In the genomic region with DNA sequence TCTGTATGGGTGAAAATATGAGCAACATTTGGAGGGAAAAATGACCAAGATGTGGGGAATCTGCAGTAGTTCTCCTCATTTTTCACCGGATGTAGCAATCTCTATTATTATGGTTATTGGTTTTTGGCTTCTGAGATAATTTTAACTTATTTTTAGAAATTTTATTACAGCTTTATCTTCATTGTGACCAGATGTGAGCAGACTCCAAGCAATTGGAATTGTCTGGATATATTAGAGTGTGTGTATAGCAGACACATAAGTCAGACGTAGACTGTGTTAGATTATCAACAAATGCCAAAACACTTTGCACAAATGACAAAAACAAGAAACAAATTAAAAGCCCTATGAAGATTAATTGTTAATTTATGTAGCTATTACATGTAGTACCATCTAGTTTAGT, we compare ENCODE assay signal across 26 cellular contexts.
"Had no signal": no experiment of that assay in that cellular context is flagged by ENCODE, and none has a peak within 500 bp of the region (broad histone marks: within the 10 kb centered on the region; RNA-seq: fewer than 3 reads in every experiment).

No MANE protein-coding gene starts in this region.

- H3K4me2 ChIP-seq: hepatocyte had no signal

- H3K36me3 ChIP-seq: colonic mucosa, esophagus muscularis mucosa, esophagus squamous epithelium, gastrocnemius medialis, gastroesophageal sphincter, heart left ventricle, heart right ventricle had no signal

- DNase-seq: colonic mucosa; cortex of kidney; dermis blood vessel endothelial cell; dorsolateral prefrontal cortex; effector CD4-positive, alpha-beta T cell; effector CD8-positive, alpha-beta T cell; effector memory CD4-positive, alpha-beta T cell; effector memory CD8-positive, alpha-beta T cell; endodermal cell; erythroblast; esophagus squamous epithelium; foreskin fibroblast; foreskin keratinocyte; foreskin melanocyte; gastrocnemius medialis; glutamatergic neuron; head of caudate nucleus; heart left ventricle; heart right ventricle; hippocampal formation had no signal

- H3K27ac ChIP-seq: colonic mucosa, coronary artery, dorsolateral prefrontal cortex, epithelial cell of prostate, esophagus muscularis mucosa, esophagus squamous epithelium, foreskin keratinocyte, gastrocnemius medialis, gastroesophageal sphincter, heart left ventricle, heart right ventricle, hepatocyte had no signal

- H3K9me3 ChIP-seq: colonic mucosa, esophagus muscularis mucosa, esophagus squamous epithelium, gastrocnemius medialis, gastroesophageal sphincter, heart left ventricle, heart right ventricle had no signal

- H2AFZ ChIP-seq: hepatocyte had no signal

- H3K79me2 ChIP-seq: hepatocyte had no signal

- H3K4me3 ChIP-seq: colonic mucosa, coronary artery, dorsolateral prefrontal cortex, esophagus muscularis mucosa, esophagus squamous epithelium, gastrocnemius medialis, gastroesophageal sphincter, heart left ventricle, heart right ventricle, hepatocyte had no signal

- H3K4me1 ChIP-seq: colonic mucosa, esophagus muscularis mucosa, esophagus squamous epithelium, foreskin keratinocyte, gastrocnemius medialis, gastroesophageal sphincter, heart left ventricle, heart right ventricle had no signal

- ATAC-seq: effector memory CD8-positive, alpha-beta T cell; esophagus mucosa; foreskin keratinocyte; gastrocnemius medialis; gastroesophageal sphincter; heart left ventricle; heart right ventricle had no signal

- H3K27me3 ChIP-seq: colonic mucosa, esophagus muscularis mucosa, esophagus squamous epithelium, foreskin keratinocyte, gastrocnemius medialis, gastroesophageal sphincter, heart left ventricle, heart right ventricle, hepatocyte had no signal
